In genomic region chr5:150637245-150638052, GRCh38 we compare ENCODE assay signal across 8 cellular contexts. TPM values are rescaled to one million over a fixed set of nuclear protein-coding genes. Genes with fewer than 3 reads are reported as not detected.
DNase-seq lines count a peak whose midpoint lies in the region; ATAC-seq and TF ChIP-seq lines count a peak whose summit lies in the region.

No MANE protein-coding gene starts in this region.

- H3K27me3 ChIP-seq in SJSA1 (replicated peaks) (no peaks in the 10 kb centered on the region), sigmoid colon (no peaks in the 10 kb centered on the region)

- no peak for ATAC-seq in HG03025 (IDR thresholded peaks at IDR 0.05; ENCODE audit: low FRiP score, unreplicated experiment)

- peaks cover 14% of the 10 kb centered on the region for H3K27me3 Mint-ChIP-seq in activated naive CD8-positive, alpha-beta T cell treated with anti-CD3 and anti-CD28 coated beads for 36 hours

- no peaks in the 10 kb centered on the region for H3K36me3 Mint-ChIP-seq in activated naive CD8-positive, alpha-beta T cell treated with anti-CD3 and anti-CD28 coated beads for 36 hours

- H3K9me3 ChIP-seq in SJSA1 (replicated peaks) = no peaks in the 10 kb centered on the region
- H3K9me3 ChIP-seq in sigmoid colon = no peaks in the 10 kb centered on the region

- 44 to 60% methylated on average over 21 of the region's 21 CpGs for WGBS in sigmoid colon, 2 donors

- H3K4me3 Mint-ChIP-seq in activated naive CD8-positive, alpha-beta T cell treated with anti-CD3 and anti-CD28 coated beads for 36 hours = no peak overlapping the region

- TF ChIP-seq EP300 in sigmoid colon (IDR thresholded peaks at IDR 0.05) = no peak

- intact Hi-C loops in sigmoid colon (cut with DNase I) = no loop called here

- no peak overlapping the region for H3K27ac Mint-ChIP-seq in activated naive CD8-positive, alpha-beta T cell treated with anti-CD3 and anti-CD28 coated beads for 36 hours

- peaks cover 90% of the 10 kb centered on the region for H3K4me1 ChIP-seq in SJSA1 (replicated peaks)
- peaks cover 0 to 68% (median 55%) of the 10 kb centered on the region in 4 donors for H3K4me1 ChIP-seq in sigmoid colon

- H3K4me3 ChIP-seq in SJSA1 = no peak overlapping the region
- no peak overlapping the region for H3K4me3 ChIP-seq in fibroblast of pulmonary artery (replicated peaks; ENCODE audit: low read depth, low read length)
- H3K4me3 ChIP-seq in sigmoid colon = no peak overlapping the region

- H3K9me3 Mint-ChIP-seq in activated naive CD8-positive, alpha-beta T cell treated with anti-CD3 and anti-CD28 coated beads for 36 hours = no peaks in the 10 kb centered on the region

- DNase-seq in ELF-1 (ENCODE audit: low read depth, low spot score) (peak; percentile 93), SJSA1 (ENCODE audit: low read depth in 1 of 2, low spot score in 2 of 2) (peak; percentile 97 to 99), fibroblast of pulmonary artery (ENCODE audit: low read depth) (peak; percentile 89), sigmoid colon (no peak), GM10266 (ENCODE audit: extremely low spot score) (no peak)
- DNase-seq in activated CD4-positive, CD25-positive, alpha-beta regulatory T cell (lab: John Stamatoyannopoulos, UW) = no peak
- no peak for DNase-seq in activated naive CD8-positive, alpha-beta T cell treated with anti-CD3 and anti-CD28 coated beads for 36 hours

- H3K27ac ChIP-seq in SJSA1 (peak overlapping the region; percentile 57), sigmoid colon (peak overlapping the region; percentile 17 to 86 (median 80))

- no peak for TF ChIP-seq POLR2A in sigmoid colon (IDR thresholded peaks at IDR 0.05)

- H3K36me3 ChIP-seq in SJSA1 (0 out of 2 replicates have a peak, but pooled peaks cover 3% of the 10 kb centered on the region), sigmoid colon (no peaks in the 10 kb centered on the region)

- H3K4me1 Mint-ChIP-seq in activated naive CD8-positive, alpha-beta T cell treated with anti-CD3 and anti-CD28 coated beads for 36 hours = no peaks in the 10 kb centered on the region

- TF ChIP-seq CTCF in fibroblast of pulmonary artery (IDR thresholded peaks at IDR 0.05; ENCODE audit: low read length, missing control alignments) = no peak
- no peak for TF ChIP-seq CTCF in sigmoid colon (IDR thresholded peaks at IDR 0.05)
- no peak for TF ChIP-seq CTCF in GM10266 (IDR thresholded peaks at IDR 0.05; ENCODE audit: control insufficient read depth, insufficient read depth, low read depth, missing control alignments)

RNA-seq across cellular contexts. Expression of gene SYNPO, which starts 3.0 kb away (rescaled TPM):
- total RNA-seq in SJSA1 (2014; rRNA removed; shearing (Covaris generic)) = 3.7 and 6.5 TPM in 2 replicates
- total RNA-seq in sigmoid colon = 10 to 100 TPM in 2 of 4 donors, 1 to 10 TPM in 2; 7.1 to 23.5 (median 11.1) TPM
- polyA plus RNA-seq in sigmoid colon = 10 to 100 TPM; 18.6 to 30.1 (median 28.9) TPM
- under 1 TPM; 0.39 to 0.76 TPM for total RNA-seq in activated naive CD8-positive, alpha-beta T cell treated with anti-CD3 and anti-CD28 coated beads for 36 hours

RNA-seq across cellular contexts. Expression of gene MYOZ3, which starts 23.6 kb away (rescaled TPM):
- total RNA-seq in SJSA1 (2014; rRNA removed; shearing (Covaris generic)) = 0.82 TPM in 1 of 2 replicates, not detected in the other
- total RNA-seq in sigmoid colon = under 1 TPM in 2 of 4 donors, not detected in 2; 0.33 to 0.55 TPM
- polyA plus RNA-seq in sigmoid colon = under 1 TPM; 0.16 to 0.92 (median 0.60) TPM
- under 1 TPM; 0.06 to 0.16 TPM for total RNA-seq in activated naive CD8-positive, alpha-beta T cell treated with anti-CD3 and anti-CD28 coated beads for 36 hours

Comparison
In these comparisons a context has a peak if more than half of its experiments do, and no peak if none do; other contexts are left out.
1. DNase-seq: peak in ELF-1 (single experiment), SJSA1 (2 of 2) and fibroblast of pulmonary artery (single experiment); none in sigmoid colon (single experiment), activated CD4-positive, CD25-positive, alpha-beta regulatory T cell (0 of 4), GM10266 (single experiment) and activated naive CD8-positive, alpha-beta T cell treated with anti-CD3 and anti-CD28 coated beads for 36 hours (single experiment).